In the genomic region with DNA sequence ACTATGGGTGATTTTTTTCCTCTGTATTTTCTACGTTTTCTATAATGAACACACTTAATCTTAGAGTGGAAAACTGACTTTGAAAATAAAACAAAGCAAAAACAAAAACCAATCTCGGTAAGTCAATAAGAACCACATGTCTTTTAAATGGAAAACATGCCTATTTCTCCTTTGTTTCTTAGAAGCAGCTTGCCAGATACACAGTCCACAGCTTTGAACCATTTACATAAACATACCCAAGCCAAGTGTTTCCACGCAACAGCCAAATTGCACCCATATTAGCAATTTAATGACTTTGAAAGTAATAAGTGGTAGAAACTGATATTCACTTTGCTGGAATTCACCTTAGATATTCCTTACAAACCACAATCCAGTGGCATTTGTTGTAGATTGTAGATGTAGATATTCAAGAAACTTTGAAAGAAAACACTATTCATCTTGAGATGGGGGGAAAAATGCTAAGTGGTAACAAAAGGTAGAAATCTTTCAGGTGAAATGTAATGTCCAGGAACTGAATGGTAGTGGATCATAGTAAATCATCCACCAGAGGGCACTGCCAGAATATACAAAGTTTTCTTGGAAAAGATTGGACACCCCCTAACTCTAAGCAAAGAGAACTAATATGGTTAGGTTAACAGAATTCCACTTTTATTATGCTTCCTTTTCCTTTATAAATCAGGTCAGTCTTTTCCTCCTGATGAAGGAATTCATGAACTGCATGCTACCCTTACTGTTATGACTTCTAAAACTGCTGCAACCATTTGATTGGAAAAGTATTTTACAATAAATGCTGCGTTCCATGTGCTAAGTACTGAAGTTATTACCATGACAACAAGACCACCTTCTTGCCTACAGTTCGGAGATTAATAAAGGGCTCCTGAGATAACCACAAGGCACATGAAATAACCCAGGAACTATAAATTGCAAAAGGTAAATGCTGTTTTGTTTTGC, we compare ENCODE assay signal across 8 cellular contexts.
DNase-seq lines count a peak whose midpoint lies in the region; ATAC-seq and TF ChIP-seq lines count a peak whose summit lies in the region.

No MANE protein-coding gene starts in this region.

- no peak overlapping the region for H3K27ac ChIP-seq in RWPE2 (ENCODE audit: poor library complexity, severe bottlenecking)
- H3K27ac ChIP-seq in heart left ventricle = peak overlapping the region in 7 of 12 donors; percentile 11 to 69 (median 49)
- H3K27ac ChIP-seq in stomach smooth muscle (ENCODE audit: low read length) = peak overlapping the region; percentile 32

- H3K9me3 ChIP-seq in RWPE2 (ENCODE audit: severe bottlenecking) (no peaks in the 10 kb centered on the region), heart left ventricle (no peaks in the 10 kb centered on the region), stomach smooth muscle (ENCODE audit: control insufficient read depth in 2 of 2, low read length in 2 of 2) (no peaks in the 10 kb centered on the region)

- TF ChIP-seq POLR2A in heart left ventricle (IDR thresholded peaks at IDR 0.05) = no peak

- intact Hi-C loops in heart left ventricle (cut with DNase I) = loop anchor here in 8 of 10 donors (1.0 to 10.0 kb wide), 6 partner anchors 57 to 309 kb away; a partner anchor contains a TSS

- DNase-seq in NCI-H2107 treated with DMSO at 0.1 percent for 48 hours (lab: John Stamatoyannopoulos, UW; ENCODE audit: unreplicated experiment) (peak; percentile 72), NCI-H2107 (lab: John Stamatoyannopoulos, UW) (no peak), RWPE2 (ENCODE audit: low spot score) (no peak), heart left ventricle (peak in 1 of 5 donors; percentile 20), mesenteric fat pad (ENCODE audit: low spot score) (no peak)

- H3K4me3 ChIP-seq in RWPE2 (ENCODE audit: severe bottlenecking) (no peak overlapping the region), heart left ventricle (no peak overlapping the region), stomach smooth muscle (ENCODE audit: low read length in 2 of 2) (peak overlapping the region in 1 of 2 donors; percentile 0)

- H3K36me3 ChIP-seq in RWPE2 (ENCODE audit: low read depth) (no peaks in the 10 kb centered on the region), heart left ventricle (no peaks in the 10 kb centered on the region), stomach smooth muscle (ENCODE audit: control insufficient read depth in 2 of 2, insufficient read depth in 2 of 2, low read length in 2 of 2) (no peaks in the 10 kb centered on the region)

- WGBS in heart left ventricle, 4 donors = 53 to 66% (median 59%) methylated on average over 5 of the region's 5 CpGs

- peak overlapping the region in 1 of 2 donors; percentile 10 for H3K9ac ChIP-seq in stomach smooth muscle (ENCODE audit: low read length in 2 of 2)

- H3K4me1 ChIP-seq in RWPE2 (ENCODE audit: insufficient read depth, poor library complexity, severe bottlenecking) (peaks cover 7% of the 10 kb centered on the region), heart left ventricle (peaks cover 0 to 27% (median 7%) of the 10 kb centered on the region in 12 donors), stomach smooth muscle (ENCODE audit: control insufficient read depth, insufficient read depth, low read length) (peaks cover 29% of the 10 kb centered on the region)

- TF ChIP-seq CTCF in RWPE2 (IDR thresholded peaks at IDR 0.05; ENCODE audit: poor library complexity, severe bottlenecking) (peak; percentile 52), heart left ventricle (IDR thresholded peaks at IDR 0.05) (peak; percentile 24 to 67 (median 47))

- H3K27me3 ChIP-seq in RWPE2 (ENCODE audit: insufficient read depth, poor library complexity, severe bottlenecking) (no peaks in the 10 kb centered on the region), heart left ventricle (no peaks in the 10 kb centered on the region), stomach smooth muscle (ENCODE audit: control insufficient read depth in 1 of 2, insufficient read depth in 2 of 2, low read length in 2 of 2) (no peaks in the 10 kb centered on the region)

- ATAC-seq in RWPE2 (ENCODE audit: low read depth) (no peak), heart left ventricle (peak; percentile 48 to 75 (median 60)), HG02642 (IDR thresholded peaks at IDR 0.05; ENCODE audit: poor library complexity, unreplicated experiment) (no peak), HG02588 (IDR thresholded peaks at IDR 0.05; ENCODE audit: unreplicated experiment) (no peak)

Comparison
In these comparisons a context has a peak if more than half of its experiments do, and no peak if none do; other contexts are left out.
1. ATAC-seq: peak in heart left ventricle (4 of 4); none in RWPE2 (single experiment), HG02642 (single experiment) and HG02588 (single experiment).